ENCODE assay signal across 31 cellular contexts in the genomic region with DNA sequence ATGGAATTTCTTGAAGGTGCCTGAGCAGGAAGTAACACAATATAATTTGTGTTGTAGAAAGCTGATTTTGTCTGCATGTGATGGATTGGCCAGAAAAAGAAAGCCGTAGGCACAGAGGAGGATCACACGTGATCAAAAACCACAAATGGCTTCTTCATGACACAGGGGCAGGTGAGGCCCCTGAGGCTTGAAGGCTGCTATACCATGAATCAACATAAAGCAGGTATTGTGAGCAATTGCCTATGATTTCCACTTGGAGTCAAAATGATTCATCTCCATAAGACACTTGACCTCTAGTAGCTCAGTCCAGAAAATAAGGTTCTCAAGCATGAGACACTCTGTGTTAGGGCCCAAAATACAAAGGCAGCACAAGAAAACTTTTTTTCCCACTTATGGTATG. TPM values are rescaled to one million over a fixed set of nuclear protein-coding genes. Genes with fewer than 3 reads are reported as not detected.
DNase-seq lines count a peak whose midpoint lies in the region; ATAC-seq and TF ChIP-seq lines count a peak whose summit lies in the region.
"Had no signal": no experiment of that assay in that cellular context is flagged by ENCODE, and none has a peak within 500 bp of the region (broad histone marks: within the 10 kb centered on the region; RNA-seq: fewer than 3 reads in every experiment).

No MANE protein-coding gene starts in this region.

- peaks cover 4% of the 10 kb centered on the region for H3K27me3 ChIP-seq in mammary epithelial cell (ENCODE audit: insufficient read depth, low read length)
- H3K27me3 ChIP-seq: gastrocnemius medialis, testis had no signal

- no TSS peak for BruUV-seq in mammary epithelial cell (replicated peaks; lab: Mats Ljungman, UMichigan)

- no peak for ATAC-seq in HG02571 (IDR thresholded peaks at IDR 0.05; ENCODE audit: unreplicated experiment)
- ATAC-seq in stimulated activated naive CD8-positive, alpha-beta T cell treated with anti-CD3 and anti-CD28 coated beads, Interleukin-15, Interleukin-2, amounts not matched to agents 100 U/mL and 50 U/mL, for 24 hours = no peak
- ATAC-seq: activated CD8-positive, alpha-beta T cell treated with anti-CD3 and anti-CD28 coated beads, Interleukin-2, amount 10 ng/mL, durations not matched to agents 7 days and 5 days; gastrocnemius medialis; T-helper 17 cell had no signal

- no peak overlapping the region for H3K27ac ChIP-seq in mammary epithelial cell (ENCODE audit: insufficient read depth, low read depth, low read length)
- H3K27ac ChIP-seq: esophagus squamous epithelium, gastrocnemius medialis, left ventricle myocardium inferior, prostate gland, SK-N-MC, testis had no signal

- H3K79me2 ChIP-seq in mammary epithelial cell (ENCODE audit: insufficient read depth, low read length) = no peaks in the 10 kb centered on the region

- peak; percentile 12 for DNase-seq in NCI-H146 (lab: John Stamatoyannopoulos, UW)
- DNase-seq in NCI-H146 treated with DMSO at 0.1 percent for 48 hours (lab: John Stamatoyannopoulos, UW; ENCODE audit: unreplicated experiment) = no peak
- peak; percentile 25 for DNase-seq in NCI-H2107 (lab: John Stamatoyannopoulos, UW)
- peak; percentile 88 for DNase-seq in mammary epithelial cell
- no peak for DNase-seq in GOT3 (lab: John Stamatoyannopoulos, UW)
- no peak for DNase-seq in activated T-helper 2 cell treated with anti-CD3 and anti-CD28 coated beads, Interferon-gamma antibody, Interleukin-2, Interleukin-4, amounts not matched to agents 10 μg/mL and 5 μg/mL and 100 μg/mL, durations not matched to agents 14 hours and 24 hours and 36 hours (ENCODE audit: low spot score)
- DNase-seq in stimulated activated naive CD8-positive, alpha-beta T cell treated with anti-CD3 and anti-CD28 coated beads, Interleukin-15, Interleukin-2, amounts not matched to agents 100 U/mL and 50 U/mL, for 24 hours = no peak
- DNase-seq: activated CD4-positive, alpha-beta T cell treated with anti-CD3 and anti-CD28 coated beads for 1 hour; activated CD8-positive, alpha-beta T cell treated with anti-CD3 and anti-CD28 coated beads, Interleukin-2, amount 10 ng/mL, durations not matched to agents 7 days and 5 days; activated effector memory CD4-positive, alpha-beta T cell treated with Interleukin-2 at 50 U/mL for 16 hours; aorta; caudate nucleus; CD4-positive, CD25-positive, alpha-beta regulatory T cell; endodermal cell; esophagus squamous epithelium; gastrocnemius medialis; hippocampal formation; left ventricle myocardium inferior; naive B cell; NCI-H1436; NCI-H2227 treated with DMSO at 0.1 percent for 48 hours; NCI-H748 treated with DMSO at 0.1 percent for 48 hours; nucleus accumbens; stimulated activated naive CD4-positive, alpha-beta T cell; T-helper 17 cell; testis had no signal

- no peak overlapping the region for H3K4me3 ChIP-seq in mammary epithelial cell (replicated peaks in 1 of 3; ENCODE audit: insufficient read depth in 1 of 3, low read depth in 2 of 3, low read length in 3 of 3)
- H3K4me3 ChIP-seq: esophagus squamous epithelium, gastrocnemius medialis, left ventricle myocardium inferior, prostate gland, SK-N-MC, testis had no signal

- dilution Hi-C loops in mammary epithelial cell (cut with HindIII; ENCODE audit: low sequenced_read_pairs) = no loop called here

- CTCF ChIA-PET in mammary epithelial cell (lab: Charles Lee; ENCODE audit: low non-redundant PET) = no interaction called here

- no peak overlapping the region for H3K4me3 Mint-ChIP-seq in activated T-helper 2 cell treated with anti-CD3 and anti-CD28 coated beads, Interferon-gamma antibody, Interleukin-2, Interleukin-4, amounts not matched to agents 10 μg/mL and 5 μg/mL and 100 μg/mL, durations not matched to agents 14 hours and 24 hours and 36 hours (ENCODE audit: low read depth)
- H3K4me3 Mint-ChIP-seq: activated CD8-positive, alpha-beta T cell treated with anti-CD3 and anti-CD28 coated beads, Interleukin-2, amount 10 ng/mL, durations not matched to agents 7 days and 5 days; activated naive CD8-positive, alpha-beta T cell; CD4-positive, CD25-positive, alpha-beta regulatory T cell; endodermal cell; naive B cell; T-helper 17 cell had no signal

- intact Hi-C loops in mammary epithelial cell (cut with micrococcal nuclease) = loop anchor here (10.0 kb wide), 2 partner anchors 374 to 716 kb away; no protein-coding TSS in a partner anchor
- intact Hi-C loops in activated T-helper 2 cell treated with anti-CD3 and anti-CD28 coated beads, Interferon-gamma antibody, Interleukin-2, Interleukin-4, amounts not matched to agents 10 μg/mL and 5 μg/mL and 100 μg/mL, durations not matched to agents 14 hours and 24 hours and 36 hours (cut with micrococcal nuclease) = no loop called here

- H3K4me1 Mint-ChIP-seq in activated T-helper 2 cell treated with anti-CD3 and anti-CD28 coated beads, Interferon-gamma antibody, Interleukin-2, Interleukin-4, amounts not matched to agents 10 μg/mL and 5 μg/mL and 100 μg/mL, durations not matched to agents 14 hours and 24 hours and 36 hours (ENCODE audit: low read depth) = no peaks in the 10 kb centered on the region
- H3K4me1 Mint-ChIP-seq: CD4-positive, CD25-positive, alpha-beta regulatory T cell; endodermal cell; naive B cell; T-helper 17 cell had no signal

- TF ChIP-seq CTCF in mammary epithelial cell (conservative IDR thresholded peaks at IDR 0.05 in 1 of 2, IDR thresholded peaks at IDR 0.05 in 1 of 2; ENCODE audit: extremely low read depth in 1 of 2, insufficient read depth in 1 of 2, low read depth in 1 of 2, low read length in 2 of 2) = no peak

- no peaks in the 10 kb centered on the region for H3K36me3 ChIP-seq in mammary epithelial cell (ENCODE audit: insufficient read depth, low read length)
- H3K36me3 ChIP-seq: esophagus squamous epithelium, gastrocnemius medialis, left ventricle myocardium inferior, prostate gland had no signal

- H3K4me1 ChIP-seq in mammary epithelial cell (ENCODE audit: insufficient read depth, low read length) = peaks cover 4% of the 10 kb centered on the region
- H3K4me1 ChIP-seq: esophagus squamous epithelium, left ventricle myocardium inferior, prostate gland, testis had no signal

- no peak overlapping the region for H3K27ac Mint-ChIP-seq in activated T-helper 2 cell treated with anti-CD3 and anti-CD28 coated beads, Interferon-gamma antibody, Interleukin-2, Interleukin-4, amounts not matched to agents 10 μg/mL and 5 μg/mL and 100 μg/mL, durations not matched to agents 14 hours and 24 hours and 36 hours
- H3K27ac Mint-ChIP-seq: activated CD8-positive, alpha-beta T cell treated with anti-CD3 and anti-CD28 coated beads, Interleukin-2, amount 10 ng/mL, durations not matched to agents 7 days and 5 days; activated naive CD8-positive, alpha-beta T cell; CD4-positive, CD25-positive, alpha-beta regulatory T cell; endodermal cell; naive B cell; T-helper 17 cell had no signal

- no peaks in the 10 kb centered on the region for H3K27me3 Mint-ChIP-seq in activated T-helper 2 cell treated with anti-CD3 and anti-CD28 coated beads, Interferon-gamma antibody, Interleukin-2, Interleukin-4, amounts not matched to agents 10 μg/mL and 5 μg/mL and 100 μg/mL, durations not matched to agents 14 hours and 24 hours and 36 hours (ENCODE audit: low read depth)
- H3K27me3 Mint-ChIP-seq: activated naive CD8-positive, alpha-beta T cell; CD4-positive, CD25-positive, alpha-beta regulatory T cell; T-helper 17 cell had no signal

- no peak overlapping the region for H2AFZ ChIP-seq in mammary epithelial cell (ENCODE audit: low read depth, low read length)

- H3K9ac ChIP-seq in mammary epithelial cell (ENCODE audit: insufficient read depth, low read length) = no peak overlapping the region

- no peaks in the 10 kb centered on the region for H4K20me1 ChIP-seq in mammary epithelial cell (ENCODE audit: insufficient read depth, low read length)

- 4% methylated on average over 2 of the region's 2 CpGs for WGBS in mammary epithelial cell (ENCODE audit: low coverage, missing lambda C conversion rate)

- no peak overlapping the region for H3K4me2 ChIP-seq in mammary epithelial cell (ENCODE audit: insufficient read depth, low read depth, low read length)

- H3K36me3 Mint-ChIP-seq in activated T-helper 2 cell treated with anti-CD3 and anti-CD28 coated beads, Interferon-gamma antibody, Interleukin-2, Interleukin-4, amounts not matched to agents 10 μg/mL and 5 μg/mL and 100 μg/mL, durations not matched to agents 14 hours and 24 hours and 36 hours (ENCODE audit: low read depth) = no peaks in the 10 kb centered on the region
- H3K36me3 Mint-ChIP-seq: activated naive CD8-positive, alpha-beta T cell; CD4-positive, CD25-positive, alpha-beta regulatory T cell; naive B cell had no signal

- in situ Hi-C loops in mammary epithelial cell (cut with MboI; ENCODE audit: low sequenced_read_pairs in 2 of 2) = no loop called here

- no peaks in the 10 kb centered on the region for H3K9me3 Mint-ChIP-seq in activated T-helper 2 cell treated with anti-CD3 and anti-CD28 coated beads, Interferon-gamma antibody, Interleukin-2, Interleukin-4, amounts not matched to agents 10 μg/mL and 5 μg/mL and 100 μg/mL, durations not matched to agents 14 hours and 24 hours and 36 hours

- no peaks in the 10 kb centered on the region for H3K9me3 ChIP-seq in mammary epithelial cell (replicated peaks; ENCODE audit: insufficient read depth, low read length)
- H3K9me3 ChIP-seq: esophagus squamous epithelium, gastrocnemius medialis, prostate gland, testis had no signal

RNA-seq across cellular contexts. Expression of gene EYA4, which starts 42.4 kb away (rescaled TPM):
- total RNA-seq in mammary epithelial cell = not detected
- not detected for polyA plus RNA-seq in mammary epithelial cell
- not detected for polyA minus RNA-seq in mammary epithelial cell
- not detected in 2 replicates for total RNA-seq in activated T-helper 2 cell treated with anti-CD3 and anti-CD28 coated beads, Interferon-gamma antibody, Interleukin-2, Interleukin-4, amounts not matched to agents 10 μg/mL and 5 μg/mL and 100 μg/mL, durations not matched to agents 14 hours and 24 hours and 36 hours
- total RNA-seq: activated CD8-positive, alpha-beta T cell treated with anti-CD3 and anti-CD28 coated beads, Interleukin-2, amount 10 ng/mL, durations not matched to agents 7 days and 5 days; CD4-positive, CD25-positive, alpha-beta regulatory T cell; RPMI7951; T-helper 17 cell had no signal
- polyA plus RNA-seq: aorta; CD4-positive, CD25-positive, alpha-beta regulatory T cell had no signal

Comparison
In these comparisons a context has a peak if more than half of its experiments do, and no peak if none do; other contexts are left out.
1. DNase-seq: peak in NCI-H146 (single experiment), NCI-H2107 (single experiment) and mammary epithelial cell (single experiment); none in NCI-H146 treated with DMSO at 0.1 percent for 48 hours (single experiment), GOT3 (single experiment), activated T-helper 2 cell treated with anti-CD3 and anti-CD28 coated beads, Interferon-gamma antibody, Interleukin-2, Interleukin-4, amounts not matched to agents 10 μg/mL and 5 μg/mL and 100 μg/mL, durations not matched to agents 14 hours and 24 hours and 36 hours (single experiment) and stimulated activated naive CD8-positive, alpha-beta T cell treated with anti-CD3 and anti-CD28 coated beads, Interleukin-15, Interleukin-2, amounts not matched to agents 100 U/mL and 50 U/mL, for 24 hours (single experiment).